10 cellular contexts compared by ENCODE assay signal in the genomic region with DNA sequence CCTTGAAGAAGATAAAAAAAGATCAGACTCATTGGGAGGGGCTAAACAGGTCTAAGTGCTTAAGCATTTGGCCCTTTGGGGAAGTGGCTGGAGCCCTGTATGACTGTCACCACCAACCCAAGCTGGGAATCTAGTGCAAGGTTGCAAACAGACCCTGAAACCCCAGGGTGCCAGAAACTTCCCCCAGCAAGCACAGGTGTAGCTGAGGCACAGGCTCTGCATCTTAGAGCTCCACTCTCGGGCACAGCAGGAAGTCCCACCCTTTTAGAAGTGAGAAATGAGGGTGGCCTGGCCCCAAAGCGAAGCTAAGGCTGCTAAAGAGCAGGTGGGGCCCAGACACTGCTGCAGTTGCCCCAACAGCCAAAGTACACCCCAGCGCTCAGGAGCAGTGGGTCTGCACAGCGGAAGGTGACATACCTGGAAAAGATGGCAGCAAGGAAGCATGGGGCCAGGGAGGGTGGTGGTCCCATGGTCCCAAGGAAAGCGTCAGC. TPM values are rescaled to one million over a fixed set of nuclear protein-coding genes. Genes with fewer than 3 reads are reported as not detected.
A peak's percentile ranks its signal among the peaks of the same experiment; 100 is the strongest.
DNase-seq lines count a peak whose midpoint lies in the region; ATAC-seq, FAIRE-seq and TF ChIP-seq lines count a peak whose summit lies in the region.
"Had no signal": no experiment of that assay in that cellular context is flagged by ENCODE, and none has a peak within 500 bp of the region (broad histone marks: within the 10 kb centered on the region; RNA-seq: fewer than 3 reads in every experiment).

No MANE protein-coding gene starts in this region.

- intact Hi-C loops in activated T-helper 2 cell treated with anti-CD3 and anti-CD28 coated beads, Interferon-gamma antibody, Interleukin-2, Interleukin-4, amounts not matched to agents 10 μg/mL and 5 μg/mL and 100 μg/mL, durations not matched to agents 14 hours and 24 hours and 36 hours (cut with micrococcal nuclease), result loop anchor here (10.0 kb wide), 1 partner anchor 498 kb away; the partner anchor contains the start of gene RBM14

- no peaks in the 10 kb centered on the region for H3K36me3 ChIP-seq in KOPT-K1 (ENCODE audit: insufficient read depth, low read length)

- H3K9me3 ChIP-seq in KOPT-K1 (ENCODE audit: insufficient read depth, low read length, poor library complexity, severe bottlenecking), result no peaks in the 10 kb centered on the region

- peak; percentile 67 for ATAC-seq in GM21390 (IDR thresholded peaks at IDR 0.05; ENCODE audit: unreplicated experiment)
- ATAC-seq in effector memory CD8-positive, alpha-beta T cell (replicated peaks), result peak; percentile 68

- no peaks in the 10 kb centered on the region for H3K27me3 Mint-ChIP-seq in effector memory CD8-positive, alpha-beta T cell
- H3K27me3 Mint-ChIP-seq in activated T-helper 2 cell treated with anti-CD3 and anti-CD28 coated beads, Interferon-gamma antibody, Interleukin-2, Interleukin-4, amounts not matched to agents 10 μg/mL and 5 μg/mL and 100 μg/mL, durations not matched to agents 14 hours and 24 hours and 36 hours (ENCODE audit: low read depth), result peaks cover 6% of the 10 kb centered on the region

- DNase-seq in GM12891 (ENCODE audit: insufficient read length, low spot score) (peak; percentile 53), SK-N-DZ (ENCODE audit: low spot score) (no peak), NCI-H2081 (lab: John Stamatoyannopoulos, UW) (no peak)
- peak; percentile 14 to 47 (median 19) for DNase-seq in effector memory CD8-positive, alpha-beta T cell
- DNase-seq in activated T-helper 2 cell treated with anti-CD3 and anti-CD28 coated beads, Interferon-gamma antibody, Interleukin-2, Interleukin-4, amounts not matched to agents 10 μg/mL and 5 μg/mL and 100 μg/mL, durations not matched to agents 14 hours and 24 hours and 36 hours (ENCODE audit: low spot score), result no peak
- DNase-seq in stimulated activated CD4-positive, alpha-beta T cell treated with anti-CD3 and anti-CD28 coated beads, Interleukin-12 subunit alpha, Interleukin-12 subunit beta, amount 100 ng/mL, for 4 hours, result no peak
- DNase-seq: DMS79 treated with DMSO at 0.1 percent for 48 hours had no signal

- H3K27ac Mint-ChIP-seq in effector memory CD8-positive, alpha-beta T cell, result peak overlapping the region; percentile 63 to 87
- no peak overlapping the region for H3K27ac Mint-ChIP-seq in activated T-helper 2 cell treated with anti-CD3 and anti-CD28 coated beads, Interferon-gamma antibody, Interleukin-2, Interleukin-4, amounts not matched to agents 10 μg/mL and 5 μg/mL and 100 μg/mL, durations not matched to agents 14 hours and 24 hours and 36 hours

- no peak for TF ChIP-seq POLR2A in GM12891 (IDR thresholded peaks at IDR 0.05; ENCODE audit: low read depth, low read length)

- FAIRE-seq in GM12891 (lab: Jason Lieb, UNC), result peak; percentile 87

- H3K4me1 Mint-ChIP-seq in effector memory CD8-positive, alpha-beta T cell (ENCODE audit: low read depth in 2 of 2), result peaks cover 10 to 12% of the 10 kb centered on the region in 2 donors
- peaks cover 7% of the 10 kb centered on the region for H3K4me1 Mint-ChIP-seq in activated T-helper 2 cell treated with anti-CD3 and anti-CD28 coated beads, Interferon-gamma antibody, Interleukin-2, Interleukin-4, amounts not matched to agents 10 μg/mL and 5 μg/mL and 100 μg/mL, durations not matched to agents 14 hours and 24 hours and 36 hours (ENCODE audit: low read depth)

- H3K4me3 Mint-ChIP-seq in effector memory CD8-positive, alpha-beta T cell, result peak overlapping the region; percentile 64 to 69
- no peak overlapping the region for H3K4me3 Mint-ChIP-seq in activated T-helper 2 cell treated with anti-CD3 and anti-CD28 coated beads, Interferon-gamma antibody, Interleukin-2, Interleukin-4, amounts not matched to agents 10 μg/mL and 5 μg/mL and 100 μg/mL, durations not matched to agents 14 hours and 24 hours and 36 hours (ENCODE audit: low read depth)

- peak overlapping the region; percentile 30 for H3K27ac ChIP-seq in KOPT-K1 (ENCODE audit: low read depth, low read length, poor library complexity, severe bottlenecking)
- H3K27ac ChIP-seq: dorsolateral prefrontal cortex had no signal

- no peaks in the 10 kb centered on the region for H3K9me3 Mint-ChIP-seq in effector memory CD8-positive, alpha-beta T cell
- H3K9me3 Mint-ChIP-seq in activated T-helper 2 cell treated with anti-CD3 and anti-CD28 coated beads, Interferon-gamma antibody, Interleukin-2, Interleukin-4, amounts not matched to agents 10 μg/mL and 5 μg/mL and 100 μg/mL, durations not matched to agents 14 hours and 24 hours and 36 hours, result no peaks in the 10 kb centered on the region

- H3K36me3 Mint-ChIP-seq in effector memory CD8-positive, alpha-beta T cell (ENCODE audit: insufficient read depth), result no peaks in the 10 kb centered on the region
- H3K36me3 Mint-ChIP-seq in activated T-helper 2 cell treated with anti-CD3 and anti-CD28 coated beads, Interferon-gamma antibody, Interleukin-2, Interleukin-4, amounts not matched to agents 10 μg/mL and 5 μg/mL and 100 μg/mL, durations not matched to agents 14 hours and 24 hours and 36 hours (ENCODE audit: low read depth), result no peaks in the 10 kb centered on the region

TF ChIP-seq in GM12891, 5 proteins besides CTCF, POLR2A, EP300 and RAD21:
- TF ChIP-seq SPI1 (IDR thresholded peaks at IDR 0.05; ENCODE audit: low read depth, low read length), result peak; percentile 89
- TF ChIP-seq POU2F2 (IDR thresholded peaks at IDR 0.05; ENCODE audit: low read depth, low read length), result no peak
TF ChIP-seq in GM12891: peak in this region for 1.

RNA-seq across cellular contexts. Expression of gene KDM2A, which starts 5.8 kb away (rescaled TPM):
- polyA plus RNA-seq in GM12891 (2012; ENCODE audit: low read depth, missing spikeins), result 42.6 TPM
- 11.9 and 12.6 TPM in 2 replicates for polyA plus RNA-seq in SK-N-DZ (2014; cell fraction: cytosol; rRNA removed)
- 19.1 and 27.3 TPM in 2 replicates for polyA plus RNA-seq in SK-N-DZ (2014; cell fraction: nucleus; rRNA removed)
- 96.0 and 107 TPM in 2 replicates for total RNA-seq in activated T-helper 2 cell treated with anti-CD3 and anti-CD28 coated beads, Interferon-gamma antibody, Interleukin-2, Interleukin-4, amounts not matched to agents 10 μg/mL and 5 μg/mL and 100 μg/mL, durations not matched to agents 14 hours and 24 hours and 36 hours

RNA-seq across cellular contexts. Expression of gene RHOD, which starts 56.6 kb away (rescaled TPM):
- 0.18 TPM for polyA plus RNA-seq in GM12891 (2012; ENCODE audit: low read depth, missing spikeins)
- not detected in 2 replicates for polyA plus RNA-seq in SK-N-DZ (2014; cell fraction: cytosol; rRNA removed)
- polyA plus RNA-seq in SK-N-DZ (2014; cell fraction: nucleus; rRNA removed), result not detected in 2 replicates
- total RNA-seq in activated T-helper 2 cell treated with anti-CD3 and anti-CD28 coated beads, Interferon-gamma antibody, Interleukin-2, Interleukin-4, amounts not matched to agents 10 μg/mL and 5 μg/mL and 100 μg/mL, durations not matched to agents 14 hours and 24 hours and 36 hours, result 0.30 and 0.39 TPM in 2 replicates

Comparison
In these comparisons a context has a peak if more than half of its experiments do, and no peak if none do; other contexts are left out.
1. DNase-seq: peak in GM12891 (single experiment) and effector memory CD8-positive, alpha-beta T cell (3 of 3); none in SK-N-DZ (single experiment), activated T-helper 2 cell treated with anti-CD3 and anti-CD28 coated beads, Interferon-gamma antibody, Interleukin-2, Interleukin-4, amounts not matched to agents 10 μg/mL and 5 μg/mL and 100 μg/mL, durations not matched to agents 14 hours and 24 hours and 36 hours (single experiment), stimulated activated CD4-positive, alpha-beta T cell treated with anti-CD3 and anti-CD28 coated beads, Interleukin-12 subunit alpha, Interleukin-12 subunit beta, amount 100 ng/mL, for 4 hours (single experiment) and NCI-H2081 (0 of 2).